In genomic region chr20:19992996-19993908, GRCh38 we compare ENCODE assay signal across 8 cellular contexts. TPM values are rescaled to one million over a fixed set of nuclear protein-coding genes. Genes with fewer than 3 reads are reported as not detected.
DNase-seq lines count a peak whose midpoint lies in the region; ATAC-seq, FAIRE-seq and TF ChIP-seq lines count a peak whose summit lies in the region.

No MANE protein-coding gene starts in this region.

- H3K27ac ChIP-seq in SJSA1 (peak overlapping the region; percentile 93), pancreas (peak overlapping the region in 2 of 4 donors; percentile 48 to 60)

- peaks cover 46% of the 10 kb centered on the region for H3K36me3 ChIP-seq in SJSA1
- peaks cover 0 to 8% (median 0%) of the 10 kb centered on the region in 3 donors for H3K36me3 ChIP-seq in pancreas

- no peak overlapping the region for H3K4me3 Mint-ChIP-seq in CD14-positive monocyte

- H3K27me3 ChIP-seq in SJSA1 (replicated peaks) (no peaks in the 10 kb centered on the region), pancreas (no peaks in the 10 kb centered on the region)

- 29 to 42% methylated on average over 14 of the region's 14 CpGs for WGBS in pancreas, 2 donors

- peaks cover 73 to 83% of the 10 kb centered on the region in 2 donors for H3K36me3 Mint-ChIP-seq in CD14-positive monocyte

- no peaks in the 10 kb centered on the region for H3K9me3 ChIP-seq in SJSA1 (replicated peaks)
- no peaks in the 10 kb centered on the region for H3K9me3 ChIP-seq in pancreas

- peaks cover 49% of the 10 kb centered on the region for H3K4me1 ChIP-seq in SJSA1 (replicated peaks)
- peaks cover 26 to 39% (median 34%) of the 10 kb centered on the region in 3 donors for H3K4me1 ChIP-seq in pancreas

- FAIRE-seq in pancreas (lab: Jason Lieb, UNC): no peak

- TF ChIP-seq CTCF in CD14-positive monocyte (IDR thresholded peaks at IDR 0.05): no peak
- no peak for TF ChIP-seq CTCF in pancreas (IDR thresholded peaks at IDR 0.05)

- no peak for DNase-seq in CD14-positive monocyte (ENCODE audit: low spot score)
- DNase-seq in SJSA1 (ENCODE audit: low read depth in 1 of 2, low spot score in 2 of 2): peak; percentile 91 to 98
- DNase-seq in fibroblast of the conjunctiva (ENCODE audit: low read depth): peak; percentile 69
- peak in 3 of 6 donors; percentile 51 to 66 (median 58) for DNase-seq in pancreas
- DNase-seq in D341Med (ENCODE audit: low spot score): no peak
- DNase-seq in NAMALWA (ENCODE audit: low spot score): no peak
- no peak for DNase-seq in activated naive CD4-positive, alpha-beta T cell (lab: John Stamatoyannopoulos, UW)
- no peak for DNase-seq in SIG-M5 (lab: John Stamatoyannopoulos, UW)

- H3K4me3 ChIP-seq in SJSA1 (no peak overlapping the region), pancreas (no peak overlapping the region)

- H3K27me3 Mint-ChIP-seq in CD14-positive monocyte (ENCODE audit: low read depth in 3 of 3): no peaks in the 10 kb centered on the region

- H3K9me3 Mint-ChIP-seq in CD14-positive monocyte: peaks cover 0 to 2% (median 0%) of the 10 kb centered on the region in 7 donors

- H3K4me1 Mint-ChIP-seq in CD14-positive monocyte: peaks cover 26% of the 10 kb centered on the region

- ATAC-seq in pancreas: peak; percentile 78 to 87 (median 82)

- intact Hi-C loops in CD14-positive monocyte (cut with micrococcal nuclease): loop anchor here (5.0 to 10.0 kb wide), 3 partner anchors 91 to 298 kb away; no protein-coding TSS in a partner anchor
- intact Hi-C loops in pancreas (cut with DNase I): loop anchor here (5.0 to 10.0 kb wide), 4 partner anchors 88 to 298 kb away; no protein-coding TSS in a partner anchor

- peak overlapping the region in 4 of 7 donors; percentile 43 to 83 (median 77) for H3K27ac Mint-ChIP-seq in CD14-positive monocyte

RNA-seq across cellular contexts. Expression of gene NAA20, which starts 23.9 kb away (rescaled TPM):
- polyA plus RNA-seq in CD14-positive monocyte (100 to 1,000 TPM in 1 of 2 donors, 10 to 100 TPM in 1; 94.0 to 103 TPM), pancreas (100 to 1,000 TPM in 1 of 2 donors, 10 to 100 TPM in 1; 89.6 to 124 TPM)
- 50.0 and 71.7 TPM in 2 replicates for total RNA-seq in SJSA1 (2014; rRNA removed; shearing (Covaris generic))
- total RNA-seq in pancreas: 10 to 100 TPM; 28.0 to 46.9 (median 34.5) TPM

RNA-seq across cellular contexts. Expression of gene CRNKL1, which starts 59.0 kb away (rescaled TPM):
- polyA plus RNA-seq in CD14-positive monocyte (1 to 10 TPM; 5.9 to 7.4 TPM), pancreas (10 to 100 TPM in 1 of 2 donors, 1 to 10 TPM in 1; 9.7 to 13.2 TPM)
- total RNA-seq in SJSA1 (2014; rRNA removed; shearing (Covaris generic)): 30.4 and 34.7 TPM in 2 replicates
- total RNA-seq in pancreas: 10 to 100 TPM in 1 of 6 donors, 1 to 10 TPM in 5; 4.4 to 15.5 (median 6.8) TPM

RNA-seq across cellular contexts. Expression of gene CFAP61, which starts 59.1 kb away (rescaled TPM):
- polyA plus RNA-seq in CD14-positive monocyte: not detected
- total RNA-seq in SJSA1 (2014; rRNA removed; shearing (Covaris generic)): not detected in 2 replicates
- total RNA-seq in pancreas: under 1 TPM; 0.19 to 0.53 (median 0.33) TPM
- under 1 TPM; 0.15 to 0.38 TPM for polyA plus RNA-seq in pancreas

Comparison
In these comparisons a context has a peak if more than half of its experiments do, and no peak if none do; other contexts are left out.
1. DNase-seq: peak in SJSA1 (2 of 2) and fibroblast of the conjunctiva (single experiment); none in CD14-positive monocyte (single experiment), D341Med (single experiment), NAMALWA (single experiment), activated naive CD4-positive, alpha-beta T cell (0 of 4) and SIG-M5 (single experiment).